1 cellular context compared by ENCODE assay signal in genomic region chr6:159761873-159762680, GRCh38.
TF ChIP-seq lines count a peak whose summit lies in the region.

Gene ACAT2, plus strand, starts transcription at chr6:159762045. Its CDS starts 43 bp downstream, at chr6:159762088.

TF ChIP-seq in H1, 55 proteins besides CTCF, POLR2A, EP300 and RAD21:
- peak; percentile 81 for TF ChIP-seq NRF1 (IDR thresholded peaks at IDR 0.05; ENCODE audit: low read depth, low read length)
- no peak for TF ChIP-seq KDM1A (IDR thresholded peaks at IDR 0.05; ENCODE audit: borderline replicate concordance, low read length)
- no peak for TF ChIP-seq RXRA (IDR thresholded peaks at IDR 0.05; ENCODE audit: insufficient read depth, low read depth, low read length)
- no peak for TF ChIP-seq CHD1 (IDR thresholded peaks at IDR 0.05; ENCODE audit: low read depth, low read length)
- TF ChIP-seq PHF8 (conservative IDR thresholded peaks at IDR 0.05; ENCODE audit: low read depth, low read length) = peak; percentile 96
- peak; percentile 64 for TF ChIP-seq TAF7 (optimal IDR thresholded peaks at IDR 0.05; ENCODE audit: borderline replicate concordance, low read depth, low read length)
- peak; percentile 62; the same call in 1 of the 2 replicates for TF ChIP-seq MAX (IDR thresholded peaks at IDR 0.05)
- TF ChIP-seq E2F6 (IDR thresholded peaks at IDR 0.05) = peak; percentile 57; the same call in 1 of the 2 replicates
- peak; percentile 61 for TF ChIP-seq TBP (IDR thresholded peaks at IDR 0.05; ENCODE audit: low read depth, low read length)
- TF ChIP-seq RBBP5 (IDR thresholded peaks at IDR 0.05; ENCODE audit: borderline replicate concordance, low read depth, low read length) = peak; percentile 68; the same call in 1 of the 2 replicates
- TF ChIP-seq TAF1 (IDR thresholded peaks at IDR 0.05; ENCODE audit: low read depth, low read length) = peak; percentile 82
- TF ChIP-seq POLR2AphosphoS5 (IDR thresholded peaks at IDR 0.05; ENCODE audit: low read depth, low read length) = peak; percentile 91
- TF ChIP-seq CREB1 (IDR thresholded peaks at IDR 0.05) = peak; percentile 61
- 0 out of 4 replicates have a peak, but pooled peaks of 1 of the 2 experiments have one; percentile 61 for TF ChIP-seq HDAC2 (IDR thresholded peaks at IDR 0.05; ENCODE audit: borderline replicate concordance in 1 of 2, low read depth in 2 of 2, low read length in 2 of 2)
- no peak for TF ChIP-seq SIRT6 (IDR thresholded peaks at IDR 0.05; ENCODE audit: low read length)
- TF ChIP-seq SP1 (IDR thresholded peaks at IDR 0.05; ENCODE audit: low read depth, low read length) = peak; percentile 95
- no peak for TF ChIP-seq GABPA (IDR thresholded peaks at IDR 0.05; ENCODE audit: borderline replicate concordance, insufficient read depth, low read length)
- no peak for TF ChIP-seq CBX8 (IDR thresholded peaks at IDR 0.05; ENCODE audit: borderline replicate concordance, low read depth, low read length)
- TF ChIP-seq SIN3A (conservative IDR thresholded peaks at IDR 0.05 in 1 of 2, IDR thresholded peaks at IDR 0.05 in 1 of 2; ENCODE audit: low read depth in 1 of 2, low read length in 2 of 2) = peak; percentile 84 to 85; a peak in 2 of 4 replicates
- no peak for TF ChIP-seq SIX5 (IDR thresholded peaks at IDR 0.05; ENCODE audit: low read depth, low read length)
- TF ChIP-seq SP2 (IDR thresholded peaks at IDR 0.05; ENCODE audit: low read length) = peak; percentile 36; the same call in 1 of the 2 replicates
- peak; percentile 27 for TF ChIP-seq KDM4A (IDR thresholded peaks at IDR 0.05; ENCODE audit: low read depth, low read length, severe bottlenecking)
- TF ChIP-seq CHD2 (IDR thresholded peaks at IDR 0.05; ENCODE audit: low read length) = peak; percentile 77
- TF ChIP-seq ASH2L (IDR thresholded peaks at IDR 0.05; ENCODE audit: low read length) = peak; percentile 80
- TF ChIP-seq SAP30 (IDR thresholded peaks at IDR 0.05; ENCODE audit: insufficient read depth, insufficient replicate concordance, low read length) = peak; percentile 92
